13 cellular contexts compared by ENCODE assay signal in the genomic region with DNA sequence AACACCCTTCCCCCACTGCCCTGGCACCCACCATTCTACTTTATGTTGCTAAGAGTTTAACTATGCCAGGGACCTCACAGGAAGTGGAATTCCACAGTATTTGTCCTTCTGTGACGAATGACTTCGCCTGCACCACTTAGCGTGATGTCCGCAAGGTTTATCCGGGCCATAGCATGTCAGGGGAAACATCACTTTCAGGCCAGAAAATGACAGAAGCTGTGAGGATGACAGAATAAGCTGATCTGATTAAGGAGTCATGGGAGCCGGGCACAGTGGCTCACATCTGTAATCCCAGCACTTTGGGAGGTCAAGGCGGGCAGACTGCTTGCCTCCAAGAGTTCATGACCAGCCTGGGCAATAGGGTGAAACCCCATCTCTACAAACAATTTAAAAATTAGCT.
DNase-seq lines count a peak whose midpoint lies in the region; TF ChIP-seq lines count a peak whose summit lies in the region.
"Had no signal": no experiment of that assay in that cellular context is flagged by ENCODE, and none has a peak within 500 bp of the region (broad histone marks: within the 10 kb centered on the region; RNA-seq: fewer than 3 reads in every experiment).

No MANE protein-coding gene starts in this region.

- H3K4me3 ChIP-seq in BLaER1 (no peak overlapping the region), OCI-LY7 (ENCODE audit: low read depth, low read length, poor library complexity, severe bottlenecking) (no peak overlapping the region)
- H3K4me3 ChIP-seq: GM12878, GM23248 had no signal

- no peaks in the 10 kb centered on the region for H3K36me3 Mint-ChIP-seq in type B pancreatic cell
- no peaks in the 10 kb centered on the region for H3K36me3 Mint-ChIP-seq in activated T-cell treated with anti-CD3 and anti-CD28 coated beads, Interleukin-2, amount 50 U/mL, for 24 hours (ENCODE audit: low read depth)
- H3K36me3 Mint-ChIP-seq: CD4-positive, alpha-beta memory T cell had no signal

- no peak for DNase-seq in OCI-LY7 (ENCODE audit: low spot score)
- DNase-seq in mesenteric fat pad (ENCODE audit: low spot score): peak; percentile 28
- DNase-seq in type B pancreatic cell (ENCODE audit: extremely low spot score, unreplicated experiment): peak; percentile 24
- no peak for DNase-seq in GM19238 (ENCODE audit: insufficient read length, low spot score)
- DNase-seq in activated T-cell treated with anti-CD3 and anti-CD28 coated beads, Interleukin-2, amount 50 U/mL, for 24 hours: no peak
- DNase-seq in HCEC 1CT: no peak
- DNase-seq: CD4-positive, alpha-beta memory T cell; DMS79; GM23248 had no signal

- no peak overlapping the region for H3K27ac Mint-ChIP-seq in type B pancreatic cell
- H3K27ac Mint-ChIP-seq in activated T-cell treated with anti-CD3 and anti-CD28 coated beads, Interleukin-2, amount 50 U/mL, for 24 hours: no peak overlapping the region
- H3K27ac Mint-ChIP-seq: B cell had no signal

- H3K9me2 ChIP-seq in OCI-LY7 (ENCODE audit: insufficient read depth, low read length): no peaks in the 10 kb centered on the region

- no peaks in the 10 kb centered on the region for H3K9me3 Mint-ChIP-seq in type B pancreatic cell
- no peaks in the 10 kb centered on the region for H3K9me3 Mint-ChIP-seq in activated T-cell treated with anti-CD3 and anti-CD28 coated beads, Interleukin-2, amount 50 U/mL, for 24 hours

- H4K20me1 ChIP-seq in BLaER1 (no peaks in the 10 kb centered on the region), OCI-LY7 (ENCODE audit: insufficient read depth, low read length) (no peaks in the 10 kb centered on the region)

- H3K27me3 ChIP-seq in BLaER1: no peaks in the 10 kb centered on the region

- POLR2A ChIA-PET in OCI-LY7 (lab: Charles Lee): interaction anchor here (0.8 to 3.6 kb wide), 2 partner anchors 16 to 301 kb away, joined by 3 to 18 read pairs; no protein-coding TSS in a partner anchor

- H3K9ac ChIP-seq in BLaER1: no peak overlapping the region
- H3K9ac ChIP-seq: GM23248 had no signal

- no peaks in the 10 kb centered on the region for H3K79me2 ChIP-seq in OCI-LY7 (ENCODE audit: insufficient read depth, low read depth, low read length)

- no peak overlapping the region for H3K4me3 Mint-ChIP-seq in type B pancreatic cell
- H3K4me3 Mint-ChIP-seq in activated T-cell treated with anti-CD3 and anti-CD28 coated beads, Interleukin-2, amount 50 U/mL, for 24 hours: no peak overlapping the region
- H3K4me3 Mint-ChIP-seq: B cell; CD4-positive, alpha-beta memory T cell had no signal

- H2AFZ ChIP-seq in OCI-LY7 (ENCODE audit: low read length): no peak overlapping the region
- H2AFZ ChIP-seq: GM23248 had no signal

- H3K36me3 ChIP-seq in BLaER1 (no peaks in the 10 kb centered on the region), OCI-LY7 (ENCODE audit: insufficient read depth, low read length) (no peaks in the 10 kb centered on the region)

- H3K4me2 ChIP-seq in BLaER1: peak overlapping the region; percentile 9; the same call in 1 of the 2 replicates
- 0 out of 2 replicates have a peak overlapping the region, but pooled peaks have one; percentile 80 for H3K4me2 ChIP-seq in OCI-LY7 (ENCODE audit: low read length)

- no TSS peak for BruUV-seq in OCI-LY7 (replicated peaks; lab: Mats Ljungman, UMichigan)

- CTCF ChIA-PET in OCI-LY7 (lab: Charles Lee; ENCODE audit: unreplicated experiment): no interaction called here

- peaks cover 68% of the 10 kb centered on the region for H3K4me1 ChIP-seq in BLaER1
- peaks cover 62% of the 10 kb centered on the region for H3K4me1 ChIP-seq in OCI-LY7 (ENCODE audit: insufficient read depth, low read length, poor library complexity, severe bottlenecking)

- intact Hi-C loops in OCI-LY7 (cut with micrococcal nuclease; ENCODE audit: unreplicated experiment): no loop called here

- TF ChIP-seq CTCF in OCI-LY7 (conservative IDR thresholded peaks at IDR 0.05; ENCODE audit: low read length) (no peak), type B pancreatic cell (conservative IDR thresholded peaks at IDR 0.05) (no peak)

- H3K27ac ChIP-seq in BLaER1 (no peak overlapping the region), OCI-LY7 (ENCODE audit: low read depth, low read length, poor library complexity, severe bottlenecking) (peak overlapping the region; percentile 85)
- H3K27ac ChIP-seq: C4-2B, GM23248 had no signal

- no peaks in the 10 kb centered on the region for H3K27me3 Mint-ChIP-seq in type B pancreatic cell
- H3K27me3 Mint-ChIP-seq in activated T-cell treated with anti-CD3 and anti-CD28 coated beads, Interleukin-2, amount 50 U/mL, for 24 hours: peaks cover 6% of the 10 kb centered on the region
- H3K27me3 Mint-ChIP-seq: B cell had no signal

- H3K4me1 Mint-ChIP-seq in type B pancreatic cell (ENCODE audit: unreplicated experiment): peaks cover 39% of the 10 kb centered on the region
- peaks cover 8% of the 10 kb centered on the region for H3K4me1 Mint-ChIP-seq in activated T-cell treated with anti-CD3 and anti-CD28 coated beads, Interleukin-2, amount 50 U/mL, for 24 hours (ENCODE audit: low read depth)

- H3K9me3 ChIP-seq in BLaER1 (no peaks in the 10 kb centered on the region), OCI-LY7 (ENCODE audit: low read length) (no peaks in the 10 kb centered on the region)

Comparison
In these comparisons a context has a peak if more than half of its experiments do, and no peak if none do; other contexts are left out.
1. DNase-seq: peak in mesenteric fat pad (single experiment) and type B pancreatic cell (single experiment); none in OCI-LY7 (single experiment), GM19238 (single experiment), activated T-cell treated with anti-CD3 and anti-CD28 coated beads, Interleukin-2, amount 50 U/mL, for 24 hours (single experiment) and HCEC 1CT (single experiment).